In the genomic region with DNA sequence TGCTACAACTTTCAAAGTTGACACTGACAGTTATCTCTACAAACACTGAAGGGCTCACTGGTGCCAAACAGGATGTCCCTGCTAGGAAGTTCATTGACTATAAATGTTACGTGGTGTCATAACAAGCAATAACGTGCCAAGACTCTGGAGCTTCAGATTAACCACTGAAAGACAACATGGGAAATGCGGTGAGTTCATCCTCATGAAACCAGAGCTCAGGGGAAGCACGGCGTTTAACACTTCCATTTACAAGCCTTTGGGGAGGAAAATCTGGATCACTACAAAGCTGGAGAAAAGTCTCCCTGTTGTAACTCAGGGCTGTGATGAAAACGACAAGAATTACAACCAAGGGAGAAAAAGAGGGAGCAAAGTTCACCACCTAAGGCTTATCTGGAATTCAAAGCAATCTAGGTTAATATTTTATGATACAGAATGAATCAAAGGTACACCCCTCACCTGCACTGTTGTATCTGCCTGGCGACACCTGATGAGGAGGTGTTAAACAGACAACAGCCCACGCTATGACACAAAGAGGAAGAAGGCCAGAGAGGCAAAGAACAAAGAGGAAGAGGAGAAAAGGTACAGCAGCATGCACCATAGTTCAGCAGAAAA, we compare ENCODE assay signal across 1 cellular context.
TF ChIP-seq lines count a peak whose summit lies in the region.

No MANE protein-coding gene starts in this region.

TF ChIP-seq in GM12878, 131 proteins besides CTCF, POLR2A, EP300 and RAD21 (continued from another document):
- TF ChIP-seq, protein P1, sequence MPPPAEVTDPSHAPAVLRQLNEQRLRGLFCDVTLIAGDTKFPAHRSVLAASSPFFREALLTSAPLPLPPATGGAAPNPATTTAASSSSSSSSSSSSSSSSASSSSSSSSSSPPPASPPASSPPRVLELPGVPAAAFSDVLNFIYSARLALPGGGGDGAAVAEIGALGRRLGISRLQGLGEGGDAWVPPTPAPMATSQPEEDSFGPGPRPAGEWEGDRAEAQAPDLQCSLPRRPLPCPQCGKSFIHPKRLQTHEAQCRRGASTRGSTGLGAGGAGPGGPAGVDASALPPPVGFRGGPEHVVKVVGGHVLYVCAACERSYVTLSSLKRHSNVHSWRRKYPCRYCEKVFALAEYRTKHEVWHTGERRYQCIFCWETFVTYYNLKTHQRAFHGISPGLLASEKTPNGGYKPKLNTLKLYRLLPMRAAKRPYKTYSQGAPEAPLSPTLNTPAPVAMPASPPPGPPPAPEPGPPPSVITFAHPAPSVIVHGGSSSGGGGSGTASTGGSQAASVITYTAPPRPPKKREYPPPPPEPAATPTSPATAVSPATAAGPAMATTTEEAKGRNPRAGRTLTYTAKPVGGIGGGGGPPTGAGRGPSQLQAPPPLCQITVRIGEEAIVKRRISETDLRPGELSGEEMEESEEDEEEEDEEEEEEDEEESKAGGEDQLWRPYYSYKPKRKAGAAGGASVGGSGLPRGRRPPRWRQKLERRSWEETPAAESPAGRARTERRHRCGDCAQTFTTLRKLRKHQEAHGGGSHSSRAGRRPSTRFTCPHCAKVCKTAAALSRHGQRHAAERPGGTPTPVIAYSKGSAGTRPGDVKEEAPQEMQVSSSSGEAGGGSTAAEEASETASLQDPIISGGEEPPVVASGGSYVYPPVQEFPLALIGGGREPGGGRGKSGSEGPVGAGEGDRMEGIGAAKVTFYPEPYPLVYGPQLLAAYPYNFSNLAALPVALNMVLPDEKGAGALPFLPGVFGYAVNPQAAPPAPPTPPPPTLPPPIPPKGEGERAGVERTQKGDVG (CRISPR knock-in tag; IDR thresholded peaks at IDR 0.05): no peak
- TF ChIP-seq FOS (IDR thresholded peaks at IDR 0.05; ENCODE audit: borderline replicate concordance, extremely low read depth, insufficient read length): no peak
- TF ChIP-seq RFX5 (IDR thresholded peaks at IDR 0.05; ENCODE audit: low read depth, low read length): peak; percentile 84; the same call in 1 of the 2 replicates
- TF ChIP-seq, protein P2, sequence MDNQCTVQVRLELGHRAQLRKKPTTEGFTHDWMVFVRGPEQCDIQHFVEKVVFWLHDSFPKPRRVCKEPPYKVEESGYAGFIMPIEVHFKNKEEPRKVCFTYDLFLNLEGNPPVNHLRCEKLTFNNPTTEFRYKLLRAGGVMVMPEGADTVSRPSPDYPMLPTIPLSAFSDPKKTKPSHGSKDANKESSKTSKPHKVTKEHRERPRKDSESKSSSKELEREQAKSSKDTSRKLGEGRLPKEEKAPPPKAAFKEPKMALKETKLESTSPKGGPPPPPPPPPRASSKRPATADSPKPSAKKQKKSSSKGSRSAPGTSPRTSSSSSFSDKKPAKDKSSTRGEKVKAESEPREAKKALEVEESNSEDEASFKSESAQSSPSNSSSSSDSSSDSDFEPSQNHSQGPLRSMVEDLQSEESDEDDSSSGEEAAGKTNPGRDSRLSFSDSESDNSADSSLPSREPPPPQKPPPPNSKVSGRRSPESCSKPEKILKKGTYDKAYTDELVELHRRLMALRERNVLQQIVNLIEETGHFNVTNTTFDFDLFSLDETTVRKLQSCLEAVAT (IDR thresholded peaks at IDR 0.05): no peak
- no peak for TF ChIP-seq CHD1 (IDR thresholded peaks at IDR 0.05; ENCODE audit: low read depth, low read length)
- TF ChIP-seq ETV6 (conservative IDR thresholded peaks at IDR 0.05 in 1 of 2, IDR thresholded peaks at IDR 0.05 in 1 of 2; ENCODE audit: borderline replicate concordance in 1 of 2, low read depth in 1 of 2): peak in 1 of 2 experiments; percentile 94; a peak in 2 of 4 replicates
- no peak for TF ChIP-seq ZSCAN29 (IDR thresholded peaks at IDR 0.05)
- peak; percentile 64; the same call in 1 of the 2 replicates for TF ChIP-seq MEF2A (IDR thresholded peaks at IDR 0.05; ENCODE audit: insufficient read depth, low read depth, low read length)
- TF ChIP-seq, protein P3, sequence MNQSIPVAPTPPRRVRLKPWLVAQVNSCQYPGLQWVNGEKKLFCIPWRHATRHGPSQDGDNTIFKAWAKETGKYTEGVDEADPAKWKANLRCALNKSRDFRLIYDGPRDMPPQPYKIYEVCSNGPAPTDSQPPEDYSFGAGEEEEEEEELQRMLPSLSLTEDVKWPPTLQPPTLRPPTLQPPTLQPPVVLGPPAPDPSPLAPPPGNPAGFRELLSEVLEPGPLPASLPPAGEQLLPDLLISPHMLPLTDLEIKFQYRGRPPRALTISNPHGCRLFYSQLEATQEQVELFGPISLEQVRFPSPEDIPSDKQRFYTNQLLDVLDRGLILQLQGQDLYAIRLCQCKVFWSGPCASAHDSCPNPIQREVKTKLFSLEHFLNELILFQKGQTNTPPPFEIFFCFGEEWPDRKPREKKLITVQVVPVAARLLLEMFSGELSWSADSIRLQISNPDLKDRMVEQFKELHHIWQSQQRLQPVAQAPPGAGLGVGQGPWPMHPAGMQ (IDR thresholded peaks at IDR 0.05; ENCODE audit: borderline replicate concordance): no peak
- no peak for TF ChIP-seq TCF3 (IDR thresholded peaks at IDR 0.05; ENCODE audit: borderline replicate concordance, insufficient read depth, low read depth, low read length)
- TF ChIP-seq NRF1 (conservative IDR thresholded peaks at IDR 0.05; ENCODE audit: low read depth, low read length): no peak
